In genomic region chr12:118220697-118221096, GRCh38 we compare ENCODE assay signal across 1 cellular context.
TF ChIP-seq lines count a peak whose summit lies in the region.

No MANE protein-coding gene starts in this region.

TF ChIP-seq in IMR-90, 13 proteins besides CTCF, POLR2A, EP300 and RAD21 (continued from another document):
- TF ChIP-seq USF2 (IDR thresholded peaks at IDR 0.05; ENCODE audit: low read depth, low read length) = no peak
- TF ChIP-seq RFX5 (IDR thresholded peaks at IDR 0.05; ENCODE audit: low read depth, low read length) = no peak
- TF ChIP-seq NFE2L2 (IDR thresholded peaks at IDR 0.05; ENCODE audit: low read depth, low read length) = no peak
- no peak for TF ChIP-seq RCOR1 (IDR thresholded peaks at IDR 0.05; ENCODE audit: insufficient replicate concordance, low read length)
- TF ChIP-seq MAFK (IDR thresholded peaks at IDR 0.05; ENCODE audit: low read depth, low read length) = no peak
- no peak for TF ChIP-seq SMC3 (IDR thresholded peaks at IDR 0.05; ENCODE audit: low read depth, low read length)
- no peak for TF ChIP-seq ELK1 (IDR thresholded peaks at IDR 0.05; ENCODE audit: borderline replicate concordance, low read depth, low read length)
- TF ChIP-seq MAZ (IDR thresholded peaks at IDR 0.05; ENCODE audit: borderline replicate concordance, low read depth, low read length) = no peak
TF ChIP-seq in IMR-90: peak in this region for 0.
